In the genomic region with DNA sequence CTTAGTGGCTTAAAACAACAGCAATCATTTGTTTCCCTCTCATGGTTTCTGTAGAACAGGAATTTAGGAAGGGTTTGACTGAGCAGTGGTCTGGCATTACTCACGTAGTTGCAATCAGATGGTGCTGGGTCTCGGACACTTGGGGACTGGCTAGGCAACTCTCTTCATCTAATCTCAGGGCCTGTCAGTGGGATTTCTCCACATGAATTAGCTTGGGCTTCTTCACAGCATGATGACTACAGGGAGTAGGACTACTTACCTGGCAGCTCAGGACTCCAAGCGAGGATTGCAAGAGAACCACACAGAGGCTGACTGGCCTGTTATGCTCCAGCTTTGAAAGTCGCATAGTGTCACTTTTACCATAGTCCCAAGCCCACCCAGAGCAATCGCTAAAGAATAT, we compare ENCODE assay signal across 3 cellular contexts.
TF ChIP-seq lines count a peak whose summit lies in the region.

No MANE protein-coding gene starts in this region.

TF ChIP-seq in GM23338, 12 proteins besides CTCF, POLR2A, EP300 and RAD21 (continues in another document):
- no peak for TF ChIP-seq STAT1 (IDR thresholded peaks at IDR 0.05; ENCODE audit: unreplicated experiment)
- TF ChIP-seq, protein P1, sequence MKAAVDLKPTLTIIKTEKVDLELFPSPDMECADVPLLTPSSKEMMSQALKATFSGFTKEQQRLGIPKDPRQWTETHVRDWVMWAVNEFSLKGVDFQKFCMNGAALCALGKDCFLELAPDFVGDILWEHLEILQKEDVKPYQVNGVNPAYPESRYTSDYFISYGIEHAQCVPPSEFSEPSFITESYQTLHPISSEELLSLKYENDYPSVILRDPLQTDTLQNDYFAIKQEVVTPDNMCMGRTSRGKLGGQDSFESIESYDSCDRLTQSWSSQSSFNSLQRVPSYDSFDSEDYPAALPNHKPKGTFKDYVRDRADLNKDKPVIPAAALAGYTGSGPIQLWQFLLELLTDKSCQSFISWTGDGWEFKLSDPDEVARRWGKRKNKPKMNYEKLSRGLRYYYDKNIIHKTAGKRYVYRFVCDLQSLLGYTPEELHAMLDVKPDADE (IDR thresholded peaks at IDR 0.05), result no peak
- TF ChIP-seq ZNF331 (CRISPR knock-in tag; IDR thresholded peaks at IDR 0.05; ENCODE audit: low read depth), result no peak

TF ChIP-seq in IMR-90, 13 proteins besides CTCF, POLR2A, EP300 and RAD21:
- TF ChIP-seq MAZ (IDR thresholded peaks at IDR 0.05; ENCODE audit: borderline replicate concordance, low read depth, low read length), result no peak
- TF ChIP-seq FOS (IDR thresholded peaks at IDR 0.05; ENCODE audit: low read depth, low read length), result no peak
- TF ChIP-seq, protein P2, sequence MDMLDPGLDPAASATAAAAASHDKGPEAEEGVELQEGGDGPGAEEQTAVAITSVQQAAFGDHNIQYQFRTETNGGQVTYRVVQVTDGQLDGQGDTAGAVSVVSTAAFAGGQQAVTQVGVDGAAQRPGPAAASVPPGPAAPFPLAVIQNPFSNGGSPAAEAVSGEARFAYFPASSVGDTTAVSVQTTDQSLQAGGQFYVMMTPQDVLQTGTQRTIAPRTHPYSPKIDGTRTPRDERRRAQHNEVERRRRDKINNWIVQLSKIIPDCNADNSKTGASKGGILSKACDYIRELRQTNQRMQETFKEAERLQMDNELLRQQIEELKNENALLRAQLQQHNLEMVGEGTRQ (IDR thresholded peaks at IDR 0.05; ENCODE audit: low read depth, low read length), result no peak
- no peak for TF ChIP-seq RFX5 (IDR thresholded peaks at IDR 0.05; ENCODE audit: low read depth, low read length)
- no peak; the same call in 1 of the 2 replicates for TF ChIP-seq CEBPB (IDR thresholded peaks at IDR 0.05; ENCODE audit: low read depth, low read length)
- TF ChIP-seq BHLHE40 (IDR thresholded peaks at IDR 0.05; ENCODE audit: low read depth, low read length), result no peak
- TF ChIP-seq CHD1 (IDR thresholded peaks at IDR 0.05; ENCODE audit: low read depth, low read length), result no peak
- TF ChIP-seq, protein P3, sequence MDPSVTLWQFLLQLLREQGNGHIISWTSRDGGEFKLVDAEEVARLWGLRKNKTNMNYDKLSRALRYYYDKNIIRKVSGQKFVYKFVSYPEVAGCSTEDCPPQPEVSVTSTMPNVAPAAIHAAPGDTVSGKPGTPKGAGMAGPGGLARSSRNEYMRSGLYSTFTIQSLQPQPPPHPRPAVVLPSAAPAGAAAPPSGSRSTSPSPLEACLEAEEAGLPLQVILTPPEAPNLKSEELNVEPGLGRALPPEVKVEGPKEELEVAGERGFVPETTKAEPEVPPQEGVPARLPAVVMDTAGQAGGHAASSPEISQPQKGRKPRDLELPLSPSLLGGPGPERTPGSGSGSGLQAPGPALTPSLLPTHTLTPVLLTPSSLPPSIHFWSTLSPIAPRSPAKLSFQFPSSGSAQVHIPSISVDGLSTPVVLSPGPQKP (IDR thresholded peaks at IDR 0.05; ENCODE audit: borderline replicate concordance, low read depth, low read length), result no peak
- TF ChIP-seq SMC3 (IDR thresholded peaks at IDR 0.05; ENCODE audit: low read depth, low read length), result no peak
- TF ChIP-seq MAFK (IDR thresholded peaks at IDR 0.05; ENCODE audit: low read depth, low read length), result no peak
- TF ChIP-seq RCOR1 (IDR thresholded peaks at IDR 0.05; ENCODE audit: insufficient replicate concordance, low read length), result no peak
- TF ChIP-seq NFE2L2 (IDR thresholded peaks at IDR 0.05; ENCODE audit: low read depth, low read length), result no peak
TF ChIP-seq in IMR-90: peak in this region for 0.

TF ChIP-seq in K562, 482 proteins besides CTCF, POLR2A, EP300 and RAD21:
- TF ChIP-seq STAT6 (CRISPR knock-in tag; IDR thresholded peaks at IDR 0.05) (no peak), SLC30A9 (CRISPR knock-in tag; IDR thresholded peaks at IDR 0.05) (no peak)
TF ChIP-seq in K562: peak in this region for 0.
